Comparison of ENCODE assay signal across 12 cellular contexts in genomic region chr6:2378891-2379652, GRCh38.
DNase-seq lines count a peak whose midpoint lies in the region; ATAC-seq and TF ChIP-seq lines count a peak whose summit lies in the region.
"Had no signal": no experiment of that assay in that cellular context is flagged by ENCODE, and none has a peak within 500 bp of the region (broad histone marks: within the 10 kb centered on the region; RNA-seq: fewer than 3 reads in every experiment).

No MANE protein-coding gene starts in this region.

- CTCF ChIA-PET in HEK293 (lab: Yijun Ruan, JAX): interaction anchor here (0.6 to 0.9 kb wide), 2 partner anchors 24 to 782 kb away, joined by 3 read pairs; no protein-coding TSS in a partner anchor

- H3K4me3 Mint-ChIP-seq in endothelial cell (ENCODE audit: unreplicated experiment): no peak overlapping the region
- H3K4me3 Mint-ChIP-seq: activated B cell treated with CpG ODN at 0.5 μM for 24 hours; activated naive CD4-positive, alpha-beta T cell treated with anti-CD3 and anti-CD28 coated beads, Interleukin-2, amount 10 ng/mL, durations not matched to agents 7 days and 5 days; natural killer cell treated with Interleukin-12 subunit alpha and Interleukin-12 subunit beta and Interleukin-15 and Interleukin-18, amount 100 ng/mL, for 72 hours had no signal

- H3K36me3 Mint-ChIP-seq in endothelial cell (ENCODE audit: low read depth, unreplicated experiment): no peaks in the 10 kb centered on the region
- H3K36me3 Mint-ChIP-seq: activated naive CD4-positive, alpha-beta T cell treated with anti-CD3 and anti-CD28 coated beads, Interleukin-2, amount 10 ng/mL, durations not matched to agents 7 days and 5 days; natural killer cell treated with Interleukin-12 subunit alpha and Interleukin-12 subunit beta and Interleukin-15 and Interleukin-18, amount 100 ng/mL, for 72 hours had no signal

- H3K4me1 ChIP-seq in HEK293 (ENCODE audit: control insufficient read depth, insufficient read depth, low read length): peaks cover 8% of the 10 kb centered on the region

- POLR2A ChIA-PET in HEK293 (lab: Yijun Ruan, JAX): no interaction called here

- no peaks in the 10 kb centered on the region for H3K36me3 ChIP-seq in HEK293 (ENCODE audit: control insufficient read depth in 2 of 2, insufficient read depth in 1 of 2, low read length in 2 of 2)

- ATAC-seq in HG02938 (IDR thresholded peaks at IDR 0.05; ENCODE audit: unreplicated experiment): no peak

- TF ChIP-seq CTCF in HEK293 (tag by site-specific recombination; IDR thresholded peaks at IDR 0.05): no peak
- TF ChIP-seq CTCF in endothelial cell (IDR thresholded peaks at IDR 0.05; ENCODE audit: unreplicated experiment): no peak

- peak; percentile 69 for DNase-seq in EL
- peak; percentile 9 for DNase-seq in amniotic stem cell (lab: John Stamatoyannopoulos, UW)
- peak; percentile 70 for DNase-seq in iris pigment epithelial cell (ENCODE audit: low read depth)
- DNase-seq in CD1c-positive myeloid dendritic cell (ENCODE audit: extremely low spot score): no peak
- no peak for DNase-seq in endothelial cell (ENCODE audit: low spot score)
- DNase-seq: activated B cell treated with CpG ODN at 0.5 μM for 24 hours; activated naive CD4-positive, alpha-beta T cell treated with anti-CD3 and anti-CD28 coated beads, Interleukin-2, amount 10 ng/mL, durations not matched to agents 7 days and 5 days; DMS79 treated with DMSO at 0.1 percent for 48 hours; SHP77 had no signal

- H3K4me1 Mint-ChIP-seq in endothelial cell (ENCODE audit: unreplicated experiment): peaks cover 7% of the 10 kb centered on the region
- H3K4me1 Mint-ChIP-seq: activated naive CD4-positive, alpha-beta T cell treated with anti-CD3 and anti-CD28 coated beads, Interleukin-2, amount 10 ng/mL, durations not matched to agents 7 days and 5 days had no signal

- H3K9me3 Mint-ChIP-seq in endothelial cell (ENCODE audit: unreplicated experiment): no peaks in the 10 kb centered on the region
- H3K9me3 Mint-ChIP-seq: activated B cell treated with CpG ODN at 0.5 μM for 24 hours; activated naive CD4-positive, alpha-beta T cell treated with anti-CD3 and anti-CD28 coated beads, Interleukin-2, amount 10 ng/mL, durations not matched to agents 7 days and 5 days had no signal

- H3K4me3 ChIP-seq in HEK293 (ENCODE audit: low read depth, low read length): no peak overlapping the region

- no peak overlapping the region for H3K27ac ChIP-seq in HEK293 (ENCODE audit: extremely low read depth, low read depth, low read length)

- no peaks in the 10 kb centered on the region for H3K9me3 ChIP-seq in HEK293 (ENCODE audit: control insufficient read depth, insufficient read depth, low read depth, low read length)

- H3K27ac Mint-ChIP-seq in endothelial cell (ENCODE audit: unreplicated experiment): no peak overlapping the region
- H3K27ac Mint-ChIP-seq: activated B cell treated with CpG ODN at 0.5 μM for 24 hours; activated naive CD4-positive, alpha-beta T cell treated with anti-CD3 and anti-CD28 coated beads, Interleukin-2, amount 10 ng/mL, durations not matched to agents 7 days and 5 days; natural killer cell treated with Interleukin-12 subunit alpha and Interleukin-12 subunit beta and Interleukin-15 and Interleukin-18, amount 100 ng/mL, for 72 hours had no signal

- H3K27me3 Mint-ChIP-seq in endothelial cell (ENCODE audit: unreplicated experiment): peaks cover 2% of the 10 kb centered on the region
- H3K27me3 Mint-ChIP-seq: activated B cell treated with CpG ODN at 0.5 μM for 24 hours; activated naive CD4-positive, alpha-beta T cell treated with anti-CD3 and anti-CD28 coated beads, Interleukin-2, amount 10 ng/mL, durations not matched to agents 7 days and 5 days; natural killer cell treated with Interleukin-12 subunit alpha and Interleukin-12 subunit beta and Interleukin-15 and Interleukin-18, amount 100 ng/mL, for 72 hours had no signal

TF ChIP-seq in HEK293, 187 proteins besides CTCF, POLR2A, EP300 and RAD21:
- TF ChIP-seq ZNF335 (tag by site-specific recombination; conservative IDR thresholded peaks at IDR 0.05): 0 out of 2 replicates have a peak, but pooled peaks have one; percentile 6
- no peak for TF ChIP-seq ZFHX2 (tag by site-specific recombination; conservative IDR thresholded peaks at IDR 0.05)
- TF ChIP-seq SCRT1 (tag by site-specific recombination; IDR thresholded peaks at IDR 0.05; ENCODE audit: borderline replicate concordance): no peak
- TF ChIP-seq KLF8 (tag by site-specific recombination; IDR thresholded peaks at IDR 0.05): no peak
- TF ChIP-seq ZNF621 (tag by site-specific recombination; IDR thresholded peaks at IDR 0.05): no peak

Comparison
In these comparisons a context has a peak if more than half of its experiments do, and no peak if none do; other contexts are left out.
1. DNase-seq: peak in EL (single experiment), amniotic stem cell (single experiment) and iris pigment epithelial cell (single experiment); none in CD1c-positive myeloid dendritic cell (single experiment) and endothelial cell (single experiment).